ENCODE assay signal across 17 cellular contexts in genomic region chrX:129511689-129512088, GRCh38. TPM values are rescaled to one million over a fixed set of nuclear protein-coding genes. Genes with fewer than 3 reads are reported as not detected.
A peak's percentile ranks its signal among the peaks of the same experiment; 100 is the strongest.
DNase-seq lines count a peak whose midpoint lies in the region; ATAC-seq, FAIRE-seq and TF ChIP-seq lines count a peak whose summit lies in the region.
"Had no signal": no experiment of that assay in that cellular context is flagged by ENCODE, and none has a peak within 500 bp of the region (broad histone marks: within the 10 kb centered on the region; RNA-seq: fewer than 3 reads in every experiment).

No MANE protein-coding gene starts in this region.

- peak; percentile 59 for FAIRE-seq in A549 (lab: Jason Lieb, UNC)
- FAIRE-seq in astrocyte (lab: Jason Lieb, UNC), result peak; percentile 58
- FAIRE-seq: GM19239 had no signal

- WGBS in A549 (ENCODE audit: missing lambda C conversion rate), result 89% methylated on average over 5 of the region's 5 CpGs
- 39% methylated on average over 5 of the region's 5 CpGs for WGBS in liver

- peaks cover 4% of the 10 kb centered on the region for H4K20me1 ChIP-seq in astrocyte (ENCODE audit: insufficient read depth, low read length)
- H4K20me1 ChIP-seq: BLaER1 treated with 17β-estradiol and CSF1 and Interleukin-3, amounts not matched to agents 10 nM and 100 nM had no signal

- no peaks in the 10 kb centered on the region for H3K9me3 ChIP-seq in A549
- no peaks in the 10 kb centered on the region for H3K9me3 ChIP-seq in astrocyte (ENCODE audit: insufficient read depth, low read depth, low read length)
- H3K9me3 ChIP-seq in liver (ENCODE audit: control insufficient read depth in 4 of 4, low read length in 3 of 4), result no peaks in the 10 kb centered on the region
- H3K9me3 ChIP-seq: BLaER1 treated with 17β-estradiol and CSF1 and Interleukin-3, amounts not matched to agents 10 nM and 100 nM; HAP-1 had no signal

- H3K4me2 ChIP-seq in A549 (no peak overlapping the region), astrocyte (ENCODE audit: low read length) (no peak overlapping the region)
- H3K4me2 ChIP-seq: BLaER1 treated with 17β-estradiol and CSF1 and Interleukin-3, amounts not matched to agents 10 nM and 100 nM had no signal

- no peaks in the 10 kb centered on the region for H3K4me1 ChIP-seq in A549
- peaks cover 2% of the 10 kb centered on the region for H3K4me1 ChIP-seq in astrocyte (ENCODE audit: insufficient read depth, low read length)
- H3K4me1 ChIP-seq in liver (ENCODE audit: control insufficient read depth in 4 of 4, insufficient read depth in 4 of 4, low read length in 3 of 4), result peaks cover 0 to 5% (median 0%) of the 10 kb centered on the region in 4 donors
- H3K4me1 ChIP-seq: BLaER1 treated with 17β-estradiol and CSF1 and Interleukin-3, amounts not matched to agents 10 nM and 100 nM had no signal

- DNase-seq in A549 (ENCODE audit: low read depth in 1 of 2, low spot score in 1 of 2) (no peak), astrocyte (ENCODE audit: low read depth) (no peak), neural crest cell (ENCODE audit: low read depth, low spot score) (no peak), NCI-H1092 (lab: John Stamatoyannopoulos, UW) (no peak), SKM-1 treated with dmso at 0.1 percent for 144 hours (lab: John Stamatoyannopoulos, UW; ENCODE audit: unreplicated experiment) (no peak), T-helper 9 cell (no peak)
- DNase-seq: CD4-positive, CD25-positive, alpha-beta regulatory T cell; DMS53; GF-D8; GOT3 had no signal

- H3K4me3 ChIP-seq in A549, result no peak overlapping the region
- no peak overlapping the region for H3K4me3 ChIP-seq in astrocyte (ENCODE audit: insufficient read depth, low read depth, low read length)
- H3K4me3 ChIP-seq in liver (ENCODE audit: low read depth in 1 of 3, low read length in 3 of 3), result no peak overlapping the region
- H3K4me3 ChIP-seq: BLaER1 treated with 17β-estradiol and CSF1 and Interleukin-3, amounts not matched to agents 10 nM and 100 nM; HAP-1 had no signal

- H3K9me3 Mint-ChIP-seq in astrocyte (ENCODE audit: unreplicated experiment) (no peaks in the 10 kb centered on the region), neural crest cell (no peaks in the 10 kb centered on the region)

- no peak for TF ChIP-seq EP300 in A549 (IDR thresholded peaks at IDR 0.05)

- H3K9ac ChIP-seq in astrocyte (ENCODE audit: low read length), result no peak overlapping the region
- no peak overlapping the region for H3K9ac ChIP-seq in liver (ENCODE audit: low read depth in 1 of 2, low read length in 2 of 2)
- H3K9ac ChIP-seq: BLaER1 treated with 17β-estradiol and CSF1 and Interleukin-3, amounts not matched to agents 10 nM and 100 nM had no signal

- CTCF ChIA-PET in A549 (lab: Yijun Ruan, JAX), result no interaction called here

- H3K27me3 Mint-ChIP-seq in astrocyte (ENCODE audit: low read depth, unreplicated experiment) (no peaks in the 10 kb centered on the region), neural crest cell (ENCODE audit: low read depth) (no peaks in the 10 kb centered on the region)

- H3K79me2 ChIP-seq in astrocyte (ENCODE audit: insufficient read depth, low read length), result peaks cover 5% of the 10 kb centered on the region

- H3K27ac Mint-ChIP-seq in astrocyte (ENCODE audit: unreplicated experiment), result no peak overlapping the region
- H3K27ac Mint-ChIP-seq in neural crest cell (ENCODE audit: unreplicated experiment), result peak overlapping the region; percentile 78
- H3K27ac Mint-ChIP-seq: CD4-positive, CD25-positive, alpha-beta regulatory T cell had no signal

- H3K27me3 ChIP-seq in astrocyte (ENCODE audit: insufficient read depth, low read length) (no peaks in the 10 kb centered on the region), liver (ENCODE audit: control insufficient read depth in 4 of 4, insufficient read depth in 4 of 4, low read length in 3 of 4) (no peaks in the 10 kb centered on the region)

- H3K36me3 Mint-ChIP-seq in astrocyte (ENCODE audit: low read depth, unreplicated experiment), result peaks cover 7% of the 10 kb centered on the region
- H3K36me3 Mint-ChIP-seq in neural crest cell (ENCODE audit: low read depth), result peaks cover 31% of the 10 kb centered on the region
- H3K36me3 Mint-ChIP-seq: CD4-positive, CD25-positive, alpha-beta regulatory T cell had no signal

- POLR2A ChIA-PET in A549 (lab: Yijun Ruan, JAX), result no interaction called here

- H3K36me3 ChIP-seq in astrocyte (ENCODE audit: insufficient read depth, low read length), result peaks cover 15% of the 10 kb centered on the region
- peaks cover 0 to 9% (median 6%) of the 10 kb centered on the region in 4 donors for H3K36me3 ChIP-seq in liver (ENCODE audit: control insufficient read depth in 4 of 4, insufficient read depth in 3 of 4, low read depth in 1 of 4, low read length in 3 of 4)
- H3K36me3 ChIP-seq: BLaER1 treated with 17β-estradiol and CSF1 and Interleukin-3, amounts not matched to agents 10 nM and 100 nM had no signal

- H3K27ac ChIP-seq in A549, result no peak overlapping the region
- H3K27ac ChIP-seq in astrocyte (ENCODE audit: low read depth, low read length), result no peak overlapping the region
- H3K27ac ChIP-seq in liver (ENCODE audit: low read depth in 1 of 2, low read length in 2 of 2), result no peak overlapping the region
- H3K27ac ChIP-seq: 22Rv1; BLaER1 treated with 17β-estradiol and CSF1 and Interleukin-3, amounts not matched to agents 10 nM and 100 nM; HL-60 had no signal

- H3K4me3 Mint-ChIP-seq in astrocyte (ENCODE audit: unreplicated experiment) (no peak overlapping the region), neural crest cell (no peak overlapping the region)
- H3K4me3 Mint-ChIP-seq: CD4-positive, CD25-positive, alpha-beta regulatory T cell had no signal

- ATAC-seq in A549 (no peak), HG03565 (IDR thresholded peaks at IDR 0.05; ENCODE audit: unreplicated experiment) (no peak)

- TF ChIP-seq CTCF in A549 (IDR thresholded peaks at IDR 0.05) (no peak), astrocyte (IDR thresholded peaks at IDR 0.05; ENCODE audit: insufficient read depth, low read depth, low read length) (no peak), liver (IDR thresholded peaks at IDR 0.05; ENCODE audit: low read depth, low read length, missing input control) (no peak), neural crest cell (conservative IDR thresholded peaks at IDR 0.05) (no peak)

- H3K4me1 Mint-ChIP-seq in astrocyte (ENCODE audit: low read depth, unreplicated experiment) (peaks cover 3% of the 10 kb centered on the region), neural crest cell (peaks cover 11% of the 10 kb centered on the region)
- H3K4me1 Mint-ChIP-seq: CD4-positive, CD25-positive, alpha-beta regulatory T cell had no signal

- no peak overlapping the region for H2AFZ ChIP-seq in astrocyte (ENCODE audit: low read depth, low read length)

- TF ChIP-seq RAD21 in A549 (conservative IDR thresholded peaks at IDR 0.05 in 1 of 2, IDR thresholded peaks at IDR 0.05 in 1 of 2) (no peak), liver (IDR thresholded peaks at IDR 0.05) (no peak)

- no peak for TF ChIP-seq POLR2A in A549 (IDR thresholded peaks at IDR 0.05; ENCODE audit: low read length)

TF ChIP-seq in A549, 52 proteins besides CTCF, POLR2A, EP300 and RAD21 (continues in another document):
- no peak for TF ChIP-seq NPAS2 (CRISPR knock-in tag; IDR thresholded peaks at IDR 0.05; ENCODE audit: borderline replicate concordance)
- TF ChIP-seq HEYL (CRISPR knock-in tag; IDR thresholded peaks at IDR 0.05), result no peak
- no peak for TF ChIP-seq PHF8 (IDR thresholded peaks at IDR 0.05; ENCODE audit: borderline replicate concordance, low read depth)
- TF ChIP-seq RARB (CRISPR knock-in tag; IDR thresholded peaks at IDR 0.05), result no peak
- no peak for TF ChIP-seq PBX3 (IDR thresholded peaks at IDR 0.05)

TF ChIP-seq in liver, 16 proteins besides CTCF, POLR2A, EP300 and RAD21 (continues in another document):
- no peak for TF ChIP-seq FOXA1 (IDR thresholded peaks at IDR 0.05)
- peak in 1 of 2 donors; percentile 20 for TF ChIP-seq RXRA (IDR thresholded peaks at IDR 0.05)
- TF ChIP-seq HNF4A (conservative IDR thresholded peaks at IDR 0.05), result peak; percentile 81 to 82
- TF ChIP-seq YY1 (IDR thresholded peaks at IDR 0.05), result no peak
- no peak for TF ChIP-seq EGR1 (IDR thresholded peaks at IDR 0.05; ENCODE audit: low read depth in 2 of 2)
- no peak for TF ChIP-seq MAX (IDR thresholded peaks at IDR 0.05)
- TF ChIP-seq TAF1 (conservative IDR thresholded peaks at IDR 0.05), result peak; percentile 13
- TF ChIP-seq NR2F2 (IDR thresholded peaks at IDR 0.05), result no peak
- TF ChIP-seq FOXA2 (IDR thresholded peaks at IDR 0.05), result no peak
- TF ChIP-seq JUND (IDR thresholded peaks at IDR 0.05), result no peak
- no peak for TF ChIP-seq ATF3 (IDR thresholded peaks at IDR 0.05)

RNA-seq across cellular contexts. Expression of gene SMARCA1, which starts 11.6 kb away (rescaled TPM):
- 63.7 and 77.2 TPM in 2 replicates for polyA plus RNA-seq in A549 (2011; rRNA removed)
- polyA plus RNA-seq in A549 (2012; cell fraction: cytosol; rRNA removed), result 11.5 and 12.0 TPM in 2 replicates
- 8.3 and 12.3 TPM in 2 replicates for polyA plus RNA-seq in A549 (2012; cell fraction: nucleus; rRNA removed)
- 56.5 to 72.4 TPM (median 71.8 TPM) in 3 replicates for polyA plus RNA-seq in A549 (2017; fragmentation: RNase III; extraction: RNeasy Plus Mini Kit Qiagen cat#74134 plus additional on column Dnase treatment)
- 15.3 and 15.6 TPM in 2 replicates for polyA minus RNA-seq in A549 (2011; rRNA and poly(A)+ RNA removed)
- 104 and 107 TPM in 2 replicates for total RNA-seq in astrocyte
- 10 to 100 TPM; 31.3 to 44.2 TPM for total RNA-seq in liver
- polyA plus RNA-seq in liver, result 10 to 100 TPM; 14.7 to 16.5 TPM
- 122 and 123 TPM in 2 replicates for total RNA-seq in neural crest cell

RNA-seq across cellular contexts. Expression of gene OCRL, which starts 28.4 kb away (rescaled TPM):
- polyA plus RNA-seq in A549 (2011; rRNA removed) (49.0 and 51.4 TPM in 2 replicates), A549 (2017; fragmentation: RNase III; extraction: RNeasy Plus Mini Kit Qiagen cat#74134 plus additional on column Dnase treatment) (22.4 to 23.9 TPM (median 22.4 TPM) in 3 replicates), liver (1 to 10 TPM; 3.1 to 5.0 TPM)
- 11.0 and 14.6 TPM in 2 replicates for polyA plus RNA-seq in A549 (2012; cell fraction: cytosol; rRNA removed)
- 15.2 and 22.5 TPM in 2 replicates for polyA plus RNA-seq in A549 (2012; cell fraction: nucleus; rRNA removed)
- polyA minus RNA-seq in A549 (2011; rRNA and poly(A)+ RNA removed), result 21.2 and 21.5 TPM in 2 replicates
- total RNA-seq in astrocyte (36.1 and 36.2 TPM in 2 replicates), liver (10 to 100 TPM in 1 of 2 donors, 1 to 10 TPM in 1; 6.4 to 13.1 TPM), neural crest cell (41.6 and 43.1 TPM in 2 replicates)
